18 cellular contexts compared by ENCODE assay signal in genomic region chr3:118997190-118997589, GRCh38. TPM values are rescaled to one million over a fixed set of nuclear protein-coding genes. Genes with fewer than 3 reads are reported as not detected.
DNase-seq lines count a peak whose midpoint lies in the region; ATAC-seq and TF ChIP-seq lines count a peak whose summit lies in the region.
"Had no signal": no experiment of that assay in that cellular context is flagged by ENCODE, and none has a peak within 500 bp of the region (broad histone marks: within the 10 kb centered on the region; RNA-seq: fewer than 3 reads in every experiment).

No MANE protein-coding gene starts in this region.

- H3K4me1 ChIP-seq in body of pancreas: peaks cover 22% of the 10 kb centered on the region
- H3K4me1 ChIP-seq: BLaER1 had no signal

- TF ChIP-seq CTCF in body of pancreas (IDR thresholded peaks at IDR 0.05) (no peak), nephron progenitor cell (IDR thresholded peaks at IDR 0.05) (no peak), WERI-Rb-1 (IDR thresholded peaks at IDR 0.05; ENCODE audit: low read depth, low read length) (no peak)

- WGBS in body of pancreas, 2 donors: 15 to 20% methylated on average over 2 of the region's 2 CpGs

- H3K27ac Mint-ChIP-seq in T-helper 17 cell (no peak overlapping the region), nephron progenitor cell (peak overlapping the region; percentile 39)
- H3K27ac Mint-ChIP-seq: CD14-positive monocyte; CD4-positive, alpha-beta memory T cell had no signal

- no peaks in the 10 kb centered on the region for H3K36me3 Mint-ChIP-seq in T-helper 17 cell (ENCODE audit: low read depth)
- no peaks in the 10 kb centered on the region for H3K36me3 Mint-ChIP-seq in nephron progenitor cell (ENCODE audit: low read depth)
- H3K36me3 Mint-ChIP-seq: CD14-positive monocyte; CD4-positive, alpha-beta memory T cell had no signal

- no peaks in the 10 kb centered on the region for H3K36me3 ChIP-seq in body of pancreas (replicated peaks in 1 of 2; ENCODE audit: insufficient read depth in 1 of 2, low read depth in 2 of 2)
- no peaks in the 10 kb centered on the region for H3K36me3 ChIP-seq in WERI-Rb-1
- H3K36me3 ChIP-seq: BLaER1, HAP-1 had no signal

- H3K4me3 Mint-ChIP-seq in T-helper 17 cell (peak overlapping the region; percentile 19), nephron progenitor cell (no peak overlapping the region)
- H3K4me3 Mint-ChIP-seq: CD14-positive monocyte; CD4-positive, alpha-beta memory T cell had no signal

- no peak for TF ChIP-seq POLR2A in body of pancreas (IDR thresholded peaks at IDR 0.05)

- H3K27me3 ChIP-seq in body of pancreas: no peaks in the 10 kb centered on the region
- H3K27me3 ChIP-seq in WERI-Rb-1 (ENCODE audit: insufficient read depth, low read depth, severe bottlenecking): no peaks in the 10 kb centered on the region
- H3K27me3 ChIP-seq: BLaER1 had no signal

- H3K9me3 ChIP-seq in T-helper 17 cell (ENCODE audit: control insufficient read depth, low read length, poor library complexity, severe bottlenecking) (no peaks in the 10 kb centered on the region), body of pancreas (no peaks in the 10 kb centered on the region), WERI-Rb-1 (ENCODE audit: severe bottlenecking) (no peaks in the 10 kb centered on the region)
- H3K9me3 ChIP-seq: BLaER1, HAP-1 had no signal

- H3K27me3 Mint-ChIP-seq in T-helper 17 cell (no peaks in the 10 kb centered on the region), nephron progenitor cell (ENCODE audit: low read depth, poor library complexity) (no peaks in the 10 kb centered on the region)
- H3K27me3 Mint-ChIP-seq: CD4-positive, alpha-beta memory T cell had no signal

- H3K27ac ChIP-seq in body of pancreas (peak overlapping the region in 2 of 4 donors; percentile 2 to 38), temporal lobe (ENCODE audit: low read depth, low read length) (peak overlapping the region; percentile 57), WERI-Rb-1 (no peak overlapping the region)
- H3K27ac ChIP-seq: BLaER1, GM23248 had no signal

- peaks cover 4% of the 10 kb centered on the region for H3K9me3 Mint-ChIP-seq in nephron progenitor cell

- ATAC-seq in T-helper 17 cell (no peak), body of pancreas (peak; percentile 53), HG03159 (IDR thresholded peaks at IDR 0.05; ENCODE audit: unreplicated experiment) (no peak)
- ATAC-seq: HepG2 had no signal

- H3K4me3 ChIP-seq in body of pancreas: no peak overlapping the region
- no peak overlapping the region for H3K4me3 ChIP-seq in WERI-Rb-1 (ENCODE audit: low read depth, low read length)
- H3K4me3 ChIP-seq: BLaER1, GM23248, HAP-1 had no signal

- H3K4me1 Mint-ChIP-seq in T-helper 17 cell (no peaks in the 10 kb centered on the region), nephron progenitor cell (peaks cover 14% of the 10 kb centered on the region)
- H3K4me1 Mint-ChIP-seq: CD14-positive monocyte had no signal

- intact Hi-C loops in body of pancreas (cut with DNase I): no loop called here

- DNase-seq in T-helper 17 cell (no peak), body of pancreas (no peak), nephron progenitor cell (no peak), WERI-Rb-1 (no peak), SIG-M5 treated with dmso at 0.1 percent for 504 hours (lab: John Stamatoyannopoulos, UW; ENCODE audit: unreplicated experiment) (no peak)
- DNase-seq: 8988T; CD4-positive, alpha-beta memory T cell; DMS153; DMS79; GDM1; GM23248 had no signal

RNA-seq across cellular contexts. Expression of gene IGSF11, which starts 37.5 kb away (rescaled TPM):
- total RNA-seq in T-helper 17 cell (1 to 10 TPM in 1 of 2 donors, not detected in 1; 1.6 TPM), body of pancreas (1 to 10 TPM; 3.0 to 9.1 TPM), temporal lobe (8.9 TPM)
- total RNA-seq: A673, GM23248, HepG2 had no signal
